8 cellular contexts compared by ENCODE assay signal in the genomic region with DNA sequence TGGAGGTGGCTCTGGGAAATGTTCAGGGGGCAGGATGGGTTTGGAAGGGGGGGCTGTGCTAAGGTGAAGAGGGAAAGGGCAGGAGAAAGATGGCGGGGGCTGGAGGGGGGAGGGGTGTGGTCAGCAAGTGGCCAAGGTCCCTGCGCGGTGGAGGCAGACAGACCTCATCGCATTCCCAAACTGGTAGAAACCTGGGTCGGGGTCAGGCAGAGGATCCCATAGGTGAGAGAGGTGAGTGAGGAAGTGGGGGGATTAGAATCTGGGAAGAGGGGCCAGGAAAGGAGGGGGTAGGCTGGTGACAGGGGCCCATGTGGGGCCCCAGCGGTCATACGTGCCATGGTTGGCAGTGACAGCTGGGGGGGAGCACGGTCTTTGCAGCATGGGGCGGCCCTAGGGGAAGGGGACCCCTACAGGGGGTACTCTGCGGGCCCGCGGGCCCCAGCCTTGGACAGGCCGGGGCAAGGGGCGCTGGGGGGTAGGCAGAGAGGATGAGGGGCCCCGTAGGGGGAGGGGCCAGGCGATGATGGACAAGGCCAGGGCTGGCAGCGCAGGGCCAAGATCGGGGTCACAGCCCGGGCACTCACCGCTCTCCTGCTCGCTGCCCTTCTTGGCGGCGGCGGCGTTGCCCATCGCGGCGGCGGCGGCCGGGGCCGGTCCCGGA. TPM values are rescaled to one million over a fixed set of nuclear protein-coding genes. Genes with fewer than 3 reads are reported as not detected.
DNase-seq lines count a peak whose midpoint lies in the region; ATAC-seq lines count a peak whose summit lies in the region.

No MANE protein-coding gene starts in this region.

- DNase-seq in H7 (peak; percentile 84), SK-N-MC (ENCODE audit: low read depth, low spot score) (no peak), cerebellar cortex (ENCODE audit: low spot score) (no peak), HuH-7.5 (ENCODE audit: low spot score) (no peak), HT-29 (ENCODE audit: low spot score) (no peak)
- DNase-seq in effector memory CD4-positive, alpha-beta T cell: peak in 1 of 3 donors; percentile 8
- peak in 1 of 9 donors; percentile 38 for DNase-seq in naive thymus-derived CD4-positive, alpha-beta T cell

- CTCF ChIA-PET in naive thymus-derived CD4-positive, alpha-beta T cell (lab: Charles Lee): interaction anchor here (0.7 kb wide), 1 partner anchor 566 kb away, joined by 3 read pairs; no protein-coding TSS in a partner anchor

- no peak for ATAC-seq in naive thymus-derived CD4-positive, alpha-beta T cell

- intact Hi-C loops in naive thymus-derived CD4-positive, alpha-beta T cell (cut with micrococcal nuclease): loop anchor here (1.0 to 5.0 kb wide), 8 partner anchors 19 to 237 kb away; a partner anchor contains a TSS

- H3K27ac ChIP-seq in BLaER1: peak overlapping the region; percentile 68
- H3K27ac ChIP-seq in SK-N-MC: no peak overlapping the region
- peak overlapping the region; percentile 45 for H3K27ac ChIP-seq in effector memory CD4-positive, alpha-beta T cell (ENCODE audit: insufficient read depth, low read length, poor library complexity, severe bottlenecking)
- peak overlapping the region; percentile 72 for H3K27ac ChIP-seq in naive thymus-derived CD4-positive, alpha-beta T cell (ENCODE audit: low read depth, low read length)

- H3K4me2 ChIP-seq in BLaER1: peak overlapping the region; percentile 99

- POLR2A ChIA-PET in naive thymus-derived CD4-positive, alpha-beta T cell (lab: Charles Lee): interaction anchor here (0.6 to 2.4 kb wide), 10 partner anchors 12 to 44 kb away, joined by 3 to 11 read pairs (median 4); a partner anchor contains a TSS

- no peaks in the 10 kb centered on the region for H3K27me3 Mint-ChIP-seq in naive thymus-derived CD4-positive, alpha-beta T cell

- H3K27me3 ChIP-seq in BLaER1: no peaks in the 10 kb centered on the region
- no peaks in the 10 kb centered on the region for H3K27me3 ChIP-seq in H7 (ENCODE audit: control insufficient read depth, insufficient read depth, low read length)
- no peaks in the 10 kb centered on the region for H3K27me3 ChIP-seq in effector memory CD4-positive, alpha-beta T cell (replicated peaks; ENCODE audit: control insufficient read depth, insufficient read depth, low read length, poor library complexity, severe bottlenecking)
- H3K27me3 ChIP-seq in naive thymus-derived CD4-positive, alpha-beta T cell (ENCODE audit: control insufficient read depth in 2 of 2, insufficient read depth in 2 of 2, low read length in 2 of 2): no peaks in the 10 kb centered on the region

- peak overlapping the region; percentile 83 to 97 (median 91) for H3K4me3 Mint-ChIP-seq in naive thymus-derived CD4-positive, alpha-beta T cell

- peaks cover 67% of the 10 kb centered on the region for H3K4me1 ChIP-seq in BLaER1
- peaks cover 30% of the 10 kb centered on the region for H3K4me1 ChIP-seq in effector memory CD4-positive, alpha-beta T cell (ENCODE audit: control insufficient read depth, insufficient read depth, low read length, poor library complexity, severe bottlenecking)
- peaks cover 15 to 51% of the 10 kb centered on the region in 2 donors for H3K4me1 ChIP-seq in naive thymus-derived CD4-positive, alpha-beta T cell (ENCODE audit: control insufficient read depth in 2 of 2, insufficient read depth in 2 of 2, low read length in 2 of 2)

- H4K20me1 ChIP-seq in BLaER1: peaks cover 47% of the 10 kb centered on the region

- peaks cover 20 to 62% (median 53%) of the 10 kb centered on the region in 7 donors for H3K4me1 Mint-ChIP-seq in naive thymus-derived CD4-positive, alpha-beta T cell

- H3K4me3 ChIP-seq in BLaER1: peak overlapping the region; percentile 96
- H3K4me3 ChIP-seq in H7 (ENCODE audit: insufficient read depth, low read depth, low read length): peak overlapping the region; percentile 72
- peak overlapping the region; percentile 83 for H3K4me3 ChIP-seq in SK-N-MC
- H3K4me3 ChIP-seq in effector memory CD4-positive, alpha-beta T cell (ENCODE audit: insufficient read depth, low read depth, low read length, poor library complexity, severe bottlenecking): peak overlapping the region; percentile 78
- peak overlapping the region; percentile 67 for H3K4me3 ChIP-seq in naive thymus-derived CD4-positive, alpha-beta T cell (ENCODE audit: low read length)

- peak overlapping the region; percentile 56 to 97 (median 86) for H3K27ac Mint-ChIP-seq in naive thymus-derived CD4-positive, alpha-beta T cell

- H3K9me3 ChIP-seq in BLaER1: no peaks in the 10 kb centered on the region
- H3K9me3 ChIP-seq in SK-N-MC (ENCODE audit: low read depth, low read length): no peaks in the 10 kb centered on the region
- H3K9me3 ChIP-seq in effector memory CD4-positive, alpha-beta T cell (ENCODE audit: control insufficient read depth, low read length): no peaks in the 10 kb centered on the region
- H3K9me3 ChIP-seq in naive thymus-derived CD4-positive, alpha-beta T cell (ENCODE audit: control insufficient read depth in 2 of 3, low read length in 3 of 3): no peaks in the 10 kb centered on the region

- peaks cover 0 to 2% (median 0%) of the 10 kb centered on the region in 11 donors for H3K9me3 Mint-ChIP-seq in naive thymus-derived CD4-positive, alpha-beta T cell

- H3K36me3 Mint-ChIP-seq in naive thymus-derived CD4-positive, alpha-beta T cell: no peaks in the 10 kb centered on the region

- H3K36me3 ChIP-seq in BLaER1: peaks cover 26% of the 10 kb centered on the region
- peaks cover 4% of the 10 kb centered on the region for H3K36me3 ChIP-seq in H7 (replicated peaks; ENCODE audit: control insufficient read depth, insufficient read depth, low read length)
- H3K36me3 ChIP-seq in SK-N-MC (ENCODE audit: insufficient read depth, low read length): no peaks in the 10 kb centered on the region
- no peaks in the 10 kb centered on the region for H3K36me3 ChIP-seq in effector memory CD4-positive, alpha-beta T cell (ENCODE audit: control insufficient read depth, insufficient read depth, low read length)
- no peaks in the 10 kb centered on the region for H3K36me3 ChIP-seq in naive thymus-derived CD4-positive, alpha-beta T cell (ENCODE audit: control insufficient read depth in 2 of 3, insufficient read depth in 3 of 3, low read length in 3 of 3)

- H3K9ac ChIP-seq in BLaER1 (peak overlapping the region; percentile 83), SK-N-MC (ENCODE audit: insufficient read length) (peak overlapping the region; percentile 68)

RNA-seq across cellular contexts. Expression of a gene that starts 0.5 kb away (rescaled TPM):
- total RNA-seq in H7 (2014; rRNA removed; shearing (Covaris generic)): 31.0 and 31.7 TPM in 2 replicates
- 100 to 1,000 TPM in 1 of 5 experiments, 10 to 100 TPM in 4; 41.3 to 101 (median 63.1) TPM for total RNA-seq in naive thymus-derived CD4-positive, alpha-beta T cell
- polyA plus RNA-seq in naive thymus-derived CD4-positive, alpha-beta T cell: 1 to 10 TPM; 1.9 to 2.2 TPM
- 19.4 and 25.0 TPM in 2 replicates for total RNA-seq in HT-29 (2014; rRNA removed; shearing (Covaris generic))

RNA-seq across cellular contexts. Expression of a gene that starts 19.3 kb away (rescaled TPM):
- total RNA-seq in H7 (2014; rRNA removed; shearing (Covaris generic)): 70.8 and 76.2 TPM in 2 replicates
- total RNA-seq in naive thymus-derived CD4-positive, alpha-beta T cell: 10 to 100 TPM in 1 of 5 experiments, 1 to 10 TPM in 3, under 1 TPM in 1; 0.98 to 79.0 (median 2.1) TPM
- polyA plus RNA-seq in naive thymus-derived CD4-positive, alpha-beta T cell: 1 to 10 TPM; 2.4 to 4.5 TPM
- total RNA-seq in HT-29 (2014; rRNA removed; shearing (Covaris generic)): 95.9 and 102 TPM in 2 replicates

RNA-seq across cellular contexts. Expression of a gene that starts 26.5 kb away (rescaled TPM):
- total RNA-seq in H7 (2014; rRNA removed; shearing (Covaris generic)): 107 and 128 TPM in 2 replicates
- 10 to 100 TPM; 32.6 to 87.3 (median 62.5) TPM for total RNA-seq in naive thymus-derived CD4-positive, alpha-beta T cell
- polyA plus RNA-seq in naive thymus-derived CD4-positive, alpha-beta T cell: 1 to 10 TPM; 3.0 to 4.0 TPM
- total RNA-seq in HT-29 (2014; rRNA removed; shearing (Covaris generic)): 71.7 and 89.0 TPM in 2 replicates

RNA-seq across cellular contexts. Expression of a gene that starts 31.5 kb away (rescaled TPM):
- total RNA-seq in H7 (2014; rRNA removed; shearing (Covaris generic)): 0.94 and 1.3 TPM in 2 replicates
- under 1 TPM in 3 of 5 experiments, not detected in 2; 0.34 to 0.78 (median 0.60) TPM for total RNA-seq in naive thymus-derived CD4-positive, alpha-beta T cell
- not detected for polyA plus RNA-seq in naive thymus-derived CD4-positive, alpha-beta T cell
- not detected in 2 replicates for total RNA-seq in HT-29 (2014; rRNA removed; shearing (Covaris generic))

RNA-seq across cellular contexts. Expression of a gene that starts 44.5 kb away (rescaled TPM):
- 0.52 and 0.92 TPM in 2 replicates for total RNA-seq in H7 (2014; rRNA removed; shearing (Covaris generic))
- total RNA-seq in naive thymus-derived CD4-positive, alpha-beta T cell: 1 to 10 TPM in 2 of 5 experiments, under 1 TPM in 3; 0.58 to 1.9 (median 0.91) TPM
- under 1 TPM; 0.18 to 0.19 TPM for polyA plus RNA-seq in naive thymus-derived CD4-positive, alpha-beta T cell
- total RNA-seq in HT-29 (2014; rRNA removed; shearing (Covaris generic)): 0.37 and 0.74 TPM in 2 replicates
